9 cellular contexts compared by ENCODE assay signal in the genomic region with DNA sequence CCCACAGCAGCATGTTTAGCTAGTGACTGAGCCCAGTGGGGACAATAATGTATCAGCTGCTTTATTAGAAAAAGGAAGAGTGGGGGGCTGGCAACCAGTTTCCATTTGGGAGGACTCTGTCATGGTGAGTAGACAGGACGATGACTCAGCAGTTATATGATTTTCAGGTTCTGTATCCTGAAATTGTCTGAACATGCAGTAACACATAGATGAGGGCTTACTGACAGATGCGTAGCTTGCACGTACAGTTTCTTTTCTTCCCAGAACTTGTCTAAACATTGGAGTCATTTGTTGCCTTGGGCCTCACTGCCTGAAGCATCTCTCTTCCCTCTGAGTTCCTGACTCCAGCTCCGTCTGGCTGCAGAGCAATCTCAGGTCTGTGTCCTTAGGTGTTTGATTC.
DNase-seq lines count a peak whose midpoint lies in the region; ATAC-seq and TF ChIP-seq lines count a peak whose summit lies in the region.
"Had no signal": no experiment of that assay in that cellular context is flagged by ENCODE, and none has a peak within 500 bp of the region (broad histone marks: within the 10 kb centered on the region; RNA-seq: fewer than 3 reads in every experiment).

No MANE protein-coding gene starts in this region.

- H3K4me3 ChIP-seq in left ventricle myocardium inferior: peak overlapping the region; percentile 56
- peak overlapping the region; percentile 62 to 77 for H3K4me3 ChIP-seq in muscle layer of duodenum (ENCODE audit: low read depth in 1 of 2, low read length in 2 of 2)
- H3K4me3 ChIP-seq in vagina: peak overlapping the region; percentile 22

- H3K27me3 ChIP-seq in left ventricle myocardium inferior (ENCODE audit: low read depth): no peaks in the 10 kb centered on the region
- H3K27me3 ChIP-seq in muscle layer of duodenum (ENCODE audit: low read depth, low read length): no peaks in the 10 kb centered on the region
- H3K27me3 ChIP-seq in vagina: no peaks in the 10 kb centered on the region

- H3K4me1 ChIP-seq in left ventricle myocardium inferior (no peaks in the 10 kb centered on the region), muscle layer of duodenum (ENCODE audit: control insufficient read depth in 1 of 2, insufficient read depth in 2 of 2, low read length in 2 of 2) (no peaks in the 10 kb centered on the region), vagina (peaks cover 8% of the 10 kb centered on the region)
- H3K4me1 ChIP-seq: prostate gland had no signal

- TF ChIP-seq CTCF in left ventricle myocardium inferior (IDR thresholded peaks at IDR 0.05; ENCODE audit: borderline replicate concordance): no peak
- TF ChIP-seq CTCF in vagina (IDR thresholded peaks at IDR 0.05): no peak

- peaks cover 5% of the 10 kb centered on the region for H3K9me3 ChIP-seq in left ventricle myocardium inferior (replicated peaks)
- H3K9me3 ChIP-seq in muscle layer of duodenum (ENCODE audit: control insufficient read depth in 1 of 2, low read length in 2 of 2): no peaks in the 10 kb centered on the region
- H3K9me3 ChIP-seq in vagina: no peaks in the 10 kb centered on the region
- H3K9me3 ChIP-seq: prostate gland had no signal

- ATAC-seq in GM19351 (IDR thresholded peaks at IDR 0.05; ENCODE audit: unreplicated experiment): no peak

- H3K27ac ChIP-seq in left ventricle myocardium inferior (replicated peaks) (no peak overlapping the region), muscle layer of duodenum (ENCODE audit: low read length) (peak overlapping the region; percentile 36), vagina (no peak overlapping the region)

- intact Hi-C loops in left ventricle myocardium inferior (cut with micrococcal nuclease) (no loop called here), cardiac septum (cut with DNase I) (no loop called here), vagina (cut with DNase I) (loop anchor here (10.0 kb wide), 1 partner anchor 333 kb away; no protein-coding TSS in a partner anchor)

- TF ChIP-seq POLR2A in vagina (IDR thresholded peaks at IDR 0.05): no peak

- H3K36me3 ChIP-seq in left ventricle myocardium inferior: no peaks in the 10 kb centered on the region
- H3K36me3 ChIP-seq in muscle layer of duodenum (ENCODE audit: control insufficient read depth in 1 of 2, insufficient read depth in 2 of 2, low read length in 2 of 2): no peaks in the 10 kb centered on the region
- no peaks in the 10 kb centered on the region for H3K36me3 ChIP-seq in vagina
- H3K36me3 ChIP-seq: prostate gland had no signal

- DNase-seq in left ventricle myocardium inferior (no peak), cardiac septum (ENCODE audit: low spot score) (no peak), cerebellar cortex (ENCODE audit: low spot score) (peak; percentile 49), vagina (ENCODE audit: extremely low spot score in 2 of 2) (no peak), OCI-M1 (lab: John Stamatoyannopoulos, UW) (no peak)
- DNase-seq in activated T-cell treated with anti-CD3 and anti-CD28 coated beads, Interleukin-2, amount 50 U/mL, for 48 hours: no peak
